8 cellular contexts compared by ENCODE assay signal in genomic region chr10:119750391-119751230, GRCh38. TPM values are rescaled to one million over a fixed set of nuclear protein-coding genes. Genes with fewer than 3 reads are reported as not detected.
A peak's percentile ranks its signal among the peaks of the same experiment; 100 is the strongest.
DNase-seq lines count a peak whose midpoint lies in the region; ATAC-seq and TF ChIP-seq lines count a peak whose summit lies in the region.

No MANE protein-coding gene starts in this region.

- no peak overlapping the region for H3K4me3 ChIP-seq in choroid plexus epithelial cell (ENCODE audit: low read depth, low read length)

- ATAC-seq in GM18858 (IDR thresholded peaks at IDR 0.05; ENCODE audit: unreplicated experiment) (peak; percentile 80), HG03135 (IDR thresholded peaks at IDR 0.05; ENCODE audit: unreplicated experiment) (peak; percentile 81), left lobe of liver (peak; percentile 100)

- peak; percentile 98 for TF ChIP-seq CTCF in AG09319 (IDR thresholded peaks at IDR 0.05; ENCODE audit: low read depth, low read length)
- TF ChIP-seq CTCF in choroid plexus epithelial cell (conservative IDR thresholded peaks at IDR 0.05; ENCODE audit: low read depth, low read length): peak; percentile 99

- peak; percentile 40 for DNase-seq in AG09319 (ENCODE audit: extremely low read depth, low read depth)
- peak; percentile 10 to 49 for DNase-seq in NCI-H446 (lab: John Stamatoyannopoulos, UW)
- peak; percentile 34 for DNase-seq in activated CD4-positive, CD25-positive, alpha-beta regulatory T cell treated with anti-CD3 and anti-CD28 coated beads, Interleukin-2, amount 50 U/mL, for 16 hours (ENCODE audit: low read depth, low spot score)
- peak; percentile 93 for DNase-seq in choroid plexus epithelial cell (ENCODE audit: low read depth)
- peak; percentile 65 for DNase-seq in left lobe of liver (ENCODE audit: low spot score)
- peak; percentile 34 to 51 for DNase-seq in stimulated activated CD4-positive, alpha-beta T cell treated with anti-CD3 and anti-CD28 coated beads, Interleukin-4, amount 100 ng/mL, for 4 hours

RNA-seq across cellular contexts. Expression of gene INPP5F, which starts 24.8 kb away (rescaled TPM):
- total RNA-seq in left lobe of liver: 2.6 TPM

Comparison
In these comparisons a context has a peak if more than half of its experiments do, and no peak if none do; other contexts are left out.
1. DNase-seq: peak in every context shown above with its lines; median percentile 93 in choroid plexus epithelial cell; 65 in left lobe of liver; 42 in stimulated activated CD4-positive, alpha-beta T cell treated with anti-CD3 and anti-CD28 coated beads, Interleukin-4, amount 100 ng/mL, for 4 hours; 40 in AG09319; 34 in activated CD4-positive, CD25-positive, alpha-beta regulatory T cell treated with anti-CD3 and anti-CD28 coated beads, Interleukin-2, amount 50 U/mL, for 16 hours; 30 in NCI-H446.